8 cellular contexts compared by ENCODE assay signal in genomic region chr3:4979401-4980228, GRCh38. TPM values are rescaled to one million over a fixed set of nuclear protein-coding genes. Genes with fewer than 3 reads are reported as not detected.
DNase-seq lines count a peak whose midpoint lies in the region; ATAC-seq and TF ChIP-seq lines count a peak whose summit lies in the region.

TSS of gene BHLHE40 (plus strand) at chr3:4979437. CDS start at chr3:4979719, 282 bp downstream.

- peaks cover 68% of the 10 kb centered on the region for H3K4me1 Mint-ChIP-seq in brain

- H3K36me3 ChIP-seq in ES-I3 (ENCODE audit: insufficient read depth, low read length) (peaks cover 22% of the 10 kb centered on the region), iPS-20b (ENCODE audit: insufficient read depth, low read depth, low read length) (no peaks in the 10 kb centered on the region)

- H3K9ac ChIP-seq in ES-I3 (ENCODE audit: low read depth, low read length) (peak within 1 kb of the TSS; percentile 80), iPS-20b (ENCODE audit: low read depth, low read length) (peak within 1 kb of the TSS; percentile 38; the same call in 1 of the 2 replicates)

- H3K36me3 Mint-ChIP-seq in brain = peaks cover 45% of the 10 kb centered on the region

- no peak for TF ChIP-seq CTCF in brain (conservative IDR thresholded peaks at IDR 0.05)

- peak within 1 kb of the TSS; percentile 94 to 99 (median 98) for H3K27ac Mint-ChIP-seq in brain

- peaks cover 74% of the 10 kb centered on the region for H3K27me3 ChIP-seq in iPS-20b (ENCODE audit: insufficient read depth, low read length)

- peak; percentile 42 for DNase-seq in NCI-H1105 (lab: John Stamatoyannopoulos, UW)
- DNase-seq in AML-193 (lab: John Stamatoyannopoulos, UW) = no peak
- no peak for DNase-seq in HK-2 (ENCODE audit: unreplicated experiment)

- H3K27me3 Mint-ChIP-seq in brain = peaks cover 69% of the 10 kb centered on the region

- H3K27ac ChIP-seq in iPS-20b (ENCODE audit: low read length) = no peak within 1 kb of the TSS
- H3K27ac ChIP-seq in skin epidermis = peak within 1 kb of the TSS; percentile 97 to 100 (median 99)

- H3K9me3 Mint-ChIP-seq in brain = no peaks in the 10 kb centered on the region

- H3K4me3 Mint-ChIP-seq in brain = peak within 1 kb of the TSS; percentile 84 to 97 (median 96)

- H3K4me3 ChIP-seq in iPS-20b (ENCODE audit: low read length) (peak within 1 kb of the TSS; percentile 76), skin epidermis (peak within 1 kb of the TSS; percentile 68 to 95 (median 87))

- H3K4me1 ChIP-seq in ES-I3 (ENCODE audit: insufficient read depth, low read length) = peaks cover 35% of the 10 kb centered on the region
- H3K4me1 ChIP-seq in iPS-20b (ENCODE audit: insufficient read depth, low read length) = peaks cover 10% of the 10 kb centered on the region

- no peaks in the 10 kb centered on the region for H3K9me3 ChIP-seq in ES-I3 (ENCODE audit: control insufficient read depth, insufficient read depth, low read length)
- H3K9me3 ChIP-seq in iPS-20b (ENCODE audit: insufficient read depth, low read depth, low read length) = no peaks in the 10 kb centered on the region

- peak; percentile 2 for ATAC-seq in GM21717 (IDR thresholded peaks at IDR 0.05; ENCODE audit: unreplicated experiment)

RNA-seq across cellular contexts. Expression of gene BHLHE40, which starts in this region (rescaled TPM):
- 26.5 TPM for polyA plus RNA-seq in brain (ENCODE audit: insufficient read depth, low read depth, low replicate concordance)
